Comparison of ENCODE assay signal across 9 cellular contexts in genomic region chr1:27634166-27634981, GRCh38. TPM values are rescaled to one million over a fixed set of nuclear protein-coding genes. Genes with fewer than 3 reads are reported as not detected.
DNase-seq lines count a peak whose midpoint lies in the region; TF ChIP-seq lines count a peak whose summit lies in the region.
"Had no signal": no experiment of that assay in that cellular context is flagged by ENCODE, and none has a peak within 500 bp of the region (broad histone marks: within the 10 kb centered on the region; RNA-seq: fewer than 3 reads in every experiment).

No MANE protein-coding gene starts in this region.

- H4K20me1 ChIP-seq in GM23248 (ENCODE audit: insufficient read depth): no peaks in the 10 kb centered on the region

- no TSS peak for BruUV-seq in A673 (replicated peaks; lab: Mats Ljungman, UMichigan)

- no peak overlapping the region for H3K27ac ChIP-seq in A673 (ENCODE audit: low read depth, low read length, poor library complexity, severe bottlenecking)
- no peak overlapping the region for H3K27ac ChIP-seq in GM23248

- H3K4me1 ChIP-seq in A673 (ENCODE audit: insufficient read depth, low read length, poor library complexity, severe bottlenecking) (no peaks in the 10 kb centered on the region), GM23248 (ENCODE audit: insufficient read depth) (no peaks in the 10 kb centered on the region)

- no peak for TF ChIP-seq CTCF in A673 (conservative IDR thresholded peaks at IDR 0.05; ENCODE audit: low read depth, low read length)

- DNase-seq in A673 (ENCODE audit: low spot score): no peak
- DNase-seq in GM23248: peak; percentile 61
- DNase-seq in activated gamma-delta T cell (lab: John Stamatoyannopoulos, UW): peak; percentile 64
- peak; percentile 89 for DNase-seq in cardiac septum (ENCODE audit: low spot score)
- DNase-seq in retina: peak; percentile 65
- DNase-seq in NCI-H2029 treated with DMSO at 0.1 percent for 48 hours (lab: John Stamatoyannopoulos, UW): no peak
- DNase-seq in NCI-H2081 (lab: John Stamatoyannopoulos, UW): no peak
- DNase-seq in superior temporal gyrus (ENCODE audit: extremely low spot score): no peak

- POLR2A ChIA-PET in A673 (lab: Charles Lee; ENCODE audit: low non-redundant PET): no interaction called here

- intact Hi-C loops in A673 (cut with micrococcal nuclease; ENCODE audit: unreplicated experiment) (no loop called here), cardiac septum (cut with DNase I) (no loop called here)

- in situ Hi-C loops in GM23248 (cut with MboI): no loop called here

- peak overlapping the region; percentile 86 for H2AFZ ChIP-seq in GM23248

- H3K9me3 ChIP-seq in A673 (ENCODE audit: low read depth, low read length, poor library complexity, severe bottlenecking) (no peaks in the 10 kb centered on the region), GM23248 (ENCODE audit: low read depth) (no peaks in the 10 kb centered on the region)

- CTCF ChIA-PET in A673 (lab: Charles Lee): no interaction called here

- peak overlapping the region; percentile 47 for H3K4me2 ChIP-seq in GM23248 (ENCODE audit: unreplicated experiment)

- no peaks in the 10 kb centered on the region for H3K9me2 ChIP-seq in GM23248 (ENCODE audit: insufficient read depth)

- H3K27me3 ChIP-seq in A673 (replicated peaks; ENCODE audit: insufficient read depth, low read depth, low read length, poor library complexity) (no peaks in the 10 kb centered on the region), GM23248 (replicated peaks; ENCODE audit: insufficient read depth) (no peaks in the 10 kb centered on the region)

- no peaks in the 10 kb centered on the region for H3K79me2 ChIP-seq in GM23248 (ENCODE audit: insufficient read depth)

- H3K36me3 ChIP-seq in A673 (ENCODE audit: insufficient read depth, low read length, poor library complexity, severe bottlenecking) (no peaks in the 10 kb centered on the region), GM23248 (ENCODE audit: low read depth) (no peaks in the 10 kb centered on the region)

- peak overlapping the region; percentile 71 for H3K9ac ChIP-seq in GM23248

- peak overlapping the region; percentile 38 for H3K4me3 ChIP-seq in A673 (ENCODE audit: low read depth, low read length, poor library complexity, severe bottlenecking)
- peak overlapping the region; percentile 64 for H3K4me3 ChIP-seq in GM23248

- no peaks in the 10 kb centered on the region for H3F3A ChIP-seq in GM23248 (ENCODE audit: insufficient read depth)

- WGBS in GM23248 (ENCODE audit: low coverage in 1 of 2, low lambda C conversion rate in 2 of 2, missing lambda C conversion rate in 2 of 2), 2 experiments: 10 to 19% methylated on average over 40 to 49 of the region's 66 CpGs

RNA-seq across cellular contexts. Expression of gene FGR, which starts 0.6 kb away (rescaled TPM):
- total RNA-seq in A673 (2021): not detected in 2 replicates
- not detected in 2 replicates for total RNA-seq in GM23248 (2014; rRNA removed; shearing (Covaris generic))
- not detected in 2 replicates for polyA plus RNA-seq in GM23248 (2016; fragmentation: Nextera tagmentation; extraction: Ambion mirVana)
- total RNA-seq in cardiac septum: 3.8 TPM
- total RNA-seq: glomerular endothelial cell had no signal

RNA-seq across cellular contexts. Expression of gene AHDC1, which starts 30.4 kb away (rescaled TPM):
- total RNA-seq in A673 (2021) (33.2 and 34.2 TPM in 2 replicates), cardiac septum (57.7 TPM)
- 5.3 and 5.8 TPM in 2 replicates for total RNA-seq in GM23248 (2014; rRNA removed; shearing (Covaris generic))
- 3.9 and 4.5 TPM in 2 replicates for polyA plus RNA-seq in GM23248 (2016; fragmentation: Nextera tagmentation; extraction: Ambion mirVana)

RNA-seq across cellular contexts. Expression of gene IFI6, which starts 37.6 kb away (rescaled TPM):
- total RNA-seq in A673 (2021) (18.7 and 19.4 TPM in 2 replicates), cardiac septum (32.4 TPM)
- total RNA-seq in GM23248 (2014; rRNA removed; shearing (Covaris generic)): 31.9 and 32.1 TPM in 2 replicates
- polyA plus RNA-seq in GM23248 (2016; fragmentation: Nextera tagmentation; extraction: Ambion mirVana): 50.2 and 53.5 TPM in 2 replicates

Comparison
In these comparisons a context has a peak if more than half of its experiments do, and no peak if none do; other contexts are left out.
1. DNase-seq: peak in GM23248 (single experiment), activated gamma-delta T cell (single experiment), cardiac septum (single experiment) and retina (single experiment); none in A673 (single experiment), NCI-H2029 treated with DMSO at 0.1 percent for 48 hours (single experiment), NCI-H2081 (0 of 2) and superior temporal gyrus (single experiment).